In the genomic region with DNA sequence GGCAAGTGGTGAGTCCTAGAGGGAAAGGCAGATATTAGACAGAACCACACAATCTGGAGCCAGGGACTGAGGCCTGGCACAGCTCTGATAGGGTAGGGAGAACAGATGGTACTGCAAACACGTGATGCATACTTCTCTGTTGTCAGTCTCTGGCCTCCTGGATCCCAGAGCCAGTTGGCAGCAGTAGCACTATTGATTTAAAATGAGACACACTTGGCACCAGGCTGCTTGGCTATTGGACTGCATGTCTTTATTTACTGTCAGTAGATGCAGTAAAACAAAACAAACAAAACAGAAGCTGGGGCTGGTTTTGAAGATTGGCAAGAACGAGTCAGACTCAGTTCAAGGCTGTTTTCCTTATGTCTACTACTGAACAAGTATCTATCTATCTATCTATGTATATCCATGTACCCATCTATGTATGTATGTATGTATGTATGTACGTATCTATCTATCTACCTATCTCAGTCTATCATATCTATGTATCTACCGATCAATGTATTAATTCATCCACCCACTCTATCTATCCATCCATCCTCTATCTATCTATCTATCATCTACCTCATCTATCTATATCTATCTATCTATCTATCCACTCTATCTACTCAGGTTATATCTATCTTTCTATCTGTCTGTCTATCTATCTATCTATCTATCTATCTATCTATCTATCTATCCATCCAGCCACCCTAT, we compare ENCODE assay signal across 1 cellular context.
TF ChIP-seq lines count a peak whose summit lies in the region.

No MANE protein-coding gene starts in this region.

TF ChIP-seq in K562, 482 proteins besides CTCF, POLR2A, EP300 and RAD21 (continued from another document):
- no peak for TF ChIP-seq ETV6 (IDR thresholded peaks at IDR 0.05; ENCODE audit: borderline replicate concordance in 1 of 2, low read depth in 2 of 2, low read length in 1 of 2)
- no peak for TF ChIP-seq ETV6 (CRISPR knock-in tag; IDR thresholded peaks at IDR 0.05; ENCODE audit: borderline replicate concordance)
TF ChIP-seq in K562: peak in this region for 2.
